In the genomic region with DNA sequence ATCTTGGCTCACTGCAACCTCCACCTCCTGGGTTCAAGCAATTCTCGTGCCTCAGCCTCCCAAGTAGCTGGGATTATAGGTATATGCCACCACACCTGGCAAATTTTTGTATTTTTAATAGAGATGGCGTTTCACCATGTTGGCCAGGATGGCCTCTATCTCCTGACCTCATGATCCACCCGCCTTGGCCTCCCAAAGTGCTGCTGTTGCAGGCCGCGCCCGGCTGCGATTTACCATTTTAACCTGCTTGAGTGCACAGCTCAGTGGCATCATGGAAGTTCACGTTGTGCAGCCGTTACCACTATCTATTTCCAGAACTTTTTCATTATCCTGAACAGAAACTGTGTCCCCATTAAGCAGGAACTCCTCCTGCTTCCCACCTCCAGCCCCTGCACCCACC, we compare ENCODE assay signal across 1 cellular context. TPM values are rescaled to one million over a fixed set of nuclear protein-coding genes. Genes with fewer than 3 reads are reported as not detected.
"Had no signal": no experiment of that assay in that cellular context is flagged by ENCODE, and none has a peak within 500 bp of the region (broad histone marks: within the 10 kb centered on the region; RNA-seq: fewer than 3 reads in every experiment).

No MANE protein-coding gene starts in this region.

RNA-seq across cellular contexts. Expression of a gene that starts 13.5 kb away (rescaled TPM):
- total RNA-seq: natural killer cell treated with Interleukin-12 subunit alpha and Interleukin-12 subunit beta and Interleukin-15 and Interleukin-18, amount 100 ng/mL, for 72 hours had no signal
